1 cellular context compared by ENCODE assay signal in genomic region chr16:30458561-30459394, GRCh38.
A peak's percentile ranks its signal among the peaks of the same experiment; 100 is the strongest.
TF ChIP-seq lines count a peak whose summit lies in the region.

No MANE protein-coding gene starts in this region.

TF ChIP-seq in HepG2, 621 proteins besides CTCF, POLR2A, EP300 and RAD21 (continued from another document and continues in another):
- TF ChIP-seq STAT6 (CRISPR knock-in tag; IDR thresholded peaks at IDR 0.05; ENCODE audit: borderline replicate concordance) (peak; percentile 83; the same call in 1 of the 2 replicates), BRF2 (CRISPR knock-in tag; IDR thresholded peaks at IDR 0.05) (0 out of 2 replicates have a peak, but pooled peaks have one; percentile 69), FOXO1 (CRISPR knock-in tag; IDR thresholded peaks at IDR 0.05) (peak; percentile 43; the same call in 1 of the 2 replicates), CHCHD3 (CRISPR knock-in tag; IDR thresholded peaks at IDR 0.05) (peak; percentile 58; the same call in 1 of the 2 replicates), BRCA1 (CRISPR knock-in tag; IDR thresholded peaks at IDR 0.05) (0 out of 2 replicates have a peak, but pooled peaks have one; percentile 65), ZNF331 (CRISPR knock-in tag; IDR thresholded peaks at IDR 0.05) (peak; percentile 40; the same call in 1 of the 2 replicates), GLI4 (CRISPR knock-in tag; IDR thresholded peaks at IDR 0.05; ENCODE audit: borderline replicate concordance) (peak; percentile 85; the same call in 1 of the 2 replicates), ZNF354B (CRISPR knock-in tag; IDR thresholded peaks at IDR 0.05) (0 out of 2 replicates have a peak, but pooled peaks have one; percentile 26), ZNF724P (CRISPR knock-in tag; IDR thresholded peaks at IDR 0.05; ENCODE audit: borderline replicate concordance) (0 out of 2 replicates have a peak, but pooled peaks have one; percentile 37), PHF8 (CRISPR knock-in tag; IDR thresholded peaks at IDR 0.05) (peak; percentile 69), ZNF263 (CRISPR knock-in tag; IDR thresholded peaks at IDR 0.05) (peak; percentile 39; the same call in 1 of the 2 replicates), HINFP (CRISPR knock-in tag; IDR thresholded peaks at IDR 0.05; ENCODE audit: low read depth) (peak; percentile 90; the same call in 1 of the 2 replicates), ATF3 (CRISPR knock-in tag; IDR thresholded peaks at IDR 0.05) (0 out of 2 replicates have a peak, but pooled peaks have one; percentile 24), MXD3 (CRISPR knock-in tag; IDR thresholded peaks at IDR 0.05) (peak; percentile 74; the same call in 1 of the 2 replicates), ZBTB3 (CRISPR knock-in tag; IDR thresholded peaks at IDR 0.05; ENCODE audit: borderline replicate concordance, low read depth) (peak; percentile 96), ZNF7 (CRISPR knock-in tag; IDR thresholded peaks at IDR 0.05) (no peak), MEF2D (CRISPR knock-in tag; IDR thresholded peaks at IDR 0.05) (peak; percentile 65; the same call in 1 of the 2 replicates), ZNF563 (CRISPR knock-in tag; IDR thresholded peaks at IDR 0.05) (peak; percentile 52; the same call in 1 of the 2 replicates), ZNF136 (CRISPR knock-in tag; IDR thresholded peaks at IDR 0.05; ENCODE audit: low read depth) (0 out of 2 replicates have a peak, but pooled peaks have one; percentile 48), POGK (CRISPR knock-in tag; conservative IDR thresholded peaks at IDR 0.05) (peak; percentile 50; the same call in 1 of the 2 replicates), ZNF598 (CRISPR knock-in tag; IDR thresholded peaks at IDR 0.05; ENCODE audit: borderline replicate concordance) (0 out of 2 replicates have a peak, but pooled peaks have one; percentile 63), GMEB1 (CRISPR knock-in tag; IDR thresholded peaks at IDR 0.05; ENCODE audit: borderline replicate concordance) (peak; percentile 40; the same call in 1 of the 2 replicates), ZZZ3 (CRISPR knock-in tag; IDR thresholded peaks at IDR 0.05; ENCODE audit: borderline replicate concordance) (0 out of 2 replicates have a peak, but pooled peaks have one; percentile 26), FUBP1 (CRISPR knock-in tag; IDR thresholded peaks at IDR 0.05; ENCODE audit: borderline replicate concordance) (peak; percentile 69; the same call in 1 of the 2 replicates), ZNF772 (CRISPR knock-in tag; IDR thresholded peaks at IDR 0.05) (peak; percentile 61; the same call in 1 of the 2 replicates), ZNF205 (CRISPR knock-in tag; IDR thresholded peaks at IDR 0.05) (peak; percentile 27; the same call in 1 of the 2 replicates), ZNF740 (CRISPR knock-in tag; IDR thresholded peaks at IDR 0.05) (peak; percentile 77), ZNF574 (CRISPR knock-in tag; IDR thresholded peaks at IDR 0.05) (0 out of 2 replicates have a peak, but pooled peaks have one; percentile 49), NCOA1 (CRISPR knock-in tag; IDR thresholded peaks at IDR 0.05) (peak; percentile 51; the same call in 1 of the 2 replicates), DMAP1 (CRISPR knock-in tag; IDR thresholded peaks at IDR 0.05) (peak; percentile 74), TOPORS (CRISPR knock-in tag; IDR thresholded peaks at IDR 0.05) (peak; percentile 62; the same call in 1 of the 2 replicates), ZNF766 (CRISPR knock-in tag; IDR thresholded peaks at IDR 0.05; ENCODE audit: borderline replicate concordance) (peak; percentile 83; the same call in 1 of the 2 replicates), ZNF770 (CRISPR knock-in tag; IDR thresholded peaks at IDR 0.05) (peak; percentile 82), THAP11 (CRISPR knock-in tag; IDR thresholded peaks at IDR 0.05) (peak; percentile 43; the same call in 1 of the 2 replicates), ARHGAP35 (CRISPR knock-in tag; IDR thresholded peaks at IDR 0.05; ENCODE audit: borderline replicate concordance) (peak; percentile 50; the same call in 1 of the 2 replicates), ZNF296 (CRISPR knock-in tag; conservative IDR thresholded peaks at IDR 0.05) (peak; percentile 57; the same call in 1 of the 2 replicates), DMTF1 (CRISPR knock-in tag; IDR thresholded peaks at IDR 0.05) (no peak)
